2 cellular contexts compared by ENCODE assay signal in genomic region chr3:182921665-182922355, GRCh38.
TF ChIP-seq lines count a peak whose summit lies in the region.

No MANE protein-coding gene starts in this region.

TF ChIP-seq in liver, 16 proteins besides CTCF, POLR2A, EP300 and RAD21 (continued from another document):
- no peak for TF ChIP-seq NR2F2 (IDR thresholded peaks at IDR 0.05)

TF ChIP-seq in HepG2, 621 proteins besides CTCF, POLR2A, EP300 and RAD21 (continued from another document):
- TF ChIP-seq BRF2 (CRISPR knock-in tag; IDR thresholded peaks at IDR 0.05), result no peak
- TF ChIP-seq ZNF83 (CRISPR knock-in tag; IDR thresholded peaks at IDR 0.05; ENCODE audit: borderline replicate concordance), result no peak
- TF ChIP-seq HOXA3 (CRISPR knock-in tag; IDR thresholded peaks at IDR 0.05), result no peak
- no peak for TF ChIP-seq FIP1L1 (IDR thresholded peaks at IDR 0.05; ENCODE audit: borderline replicate concordance, insufficient read depth, low read depth, low read length)
- no peak for TF ChIP-seq MXD4 (CRISPR knock-in tag; IDR thresholded peaks at IDR 0.05)
- no peak for TF ChIP-seq NR2F1 (CRISPR knock-in tag; IDR thresholded peaks at IDR 0.05)
- no peak for TF ChIP-seq ZNF788 (CRISPR knock-in tag; IDR thresholded peaks at IDR 0.05; ENCODE audit: borderline replicate concordance)
- TF ChIP-seq ZNF776 (CRISPR knock-in tag; IDR thresholded peaks at IDR 0.05), result no peak
- no peak for TF ChIP-seq ZNF24 (IDR thresholded peaks at IDR 0.05)
- no peak for TF ChIP-seq ZMAT3 (CRISPR knock-in tag; conservative IDR thresholded peaks at IDR 0.05)
- no peak for TF ChIP-seq ISL2 (CRISPR knock-in tag; IDR thresholded peaks at IDR 0.05)
- TF ChIP-seq KMT2A (CRISPR knock-in tag; IDR thresholded peaks at IDR 0.05), result no peak
- no peak for TF ChIP-seq ZNF180 (CRISPR knock-in tag; IDR thresholded peaks at IDR 0.05; ENCODE audit: borderline replicate concordance, low read depth)
- TF ChIP-seq KDM3A (CRISPR knock-in tag; IDR thresholded peaks at IDR 0.05; ENCODE audit: low read depth), result no peak
